ENCODE assay signal across 20 cellular contexts in genomic region chr4:174209296-174209695, GRCh38.
"Had no signal": no experiment of that assay in that cellular context is flagged by ENCODE, and none has a peak within 500 bp of the region (broad histone marks: within the 10 kb centered on the region; RNA-seq: fewer than 3 reads in every experiment).

No MANE protein-coding gene starts in this region.

- H3K27ac ChIP-seq: pancreas, prostate gland, spleen, tibial nerve, VCaP had no signal

- H3K9me3 ChIP-seq: pancreas, prostate gland, sigmoid colon, spleen, tibial nerve had no signal

- H3K4me3 ChIP-seq: pancreas, prostate gland, sigmoid colon, spleen, tibial nerve had no signal

- DNase-seq: activated CD4-positive, alpha-beta T cell treated with anti-CD3 and anti-CD28 coated beads for 4 hours; activated CD4-positive, alpha-beta T cell treated with anti-CD3 and anti-CD28 coated beads, Interleukin-2, amount 50 U/mL, for 4 hours; activated naive CD4-positive, alpha-beta T cell; activated T-cell treated with anti-CD3 and anti-CD28 coated beads for 4 hours; activated T-cell treated with anti-CD3 and anti-CD28 coated beads, Interleukin-2, amount 50 U/mL, for 72 hours; anterior cingulate cortex; endodermal cell; head of caudate nucleus; left cardiac atrium; left ventricle myocardium superior; naive thymus-derived CD4-positive, alpha-beta T cell; pancreas; retina; sigmoid colon; spleen; stimulated activated naive CD4-positive, alpha-beta T cell treated with Interleukin-2 at 50 U/mL for 16 hours; T-helper 9 cell had no signal

- H3K27me3 ChIP-seq: sigmoid colon had no signal

- H3K36me3 ChIP-seq: pancreas, prostate gland, sigmoid colon, spleen, tibial nerve had no signal
